ENCODE assay signal across 24 cellular contexts in genomic region chr1:53804181-53804580, GRCh38. TPM values are rescaled to one million over a fixed set of nuclear protein-coding genes. Genes with fewer than 3 reads are reported as not detected.
DNase-seq lines count a peak whose midpoint lies in the region; ATAC-seq and TF ChIP-seq lines count a peak whose summit lies in the region.
"Had no signal": no experiment of that assay in that cellular context is flagged by ENCODE, and none has a peak within 500 bp of the region (broad histone marks: within the 10 kb centered on the region; RNA-seq: fewer than 3 reads in every experiment).

No MANE protein-coding gene starts in this region.

- H3K9me3 Mint-ChIP-seq in activated naive CD4-positive, alpha-beta T cell treated with anti-CD3 and anti-CD28 coated beads, Interleukin-2, amount 10 ng/mL, durations not matched to agents 7 days and 5 days, result no peaks in the 10 kb centered on the region
- H3K9me3 Mint-ChIP-seq in activated T-helper 17 cell treated with anti-CD3 and anti-CD28 coated beads, Interleukin-2, amount 50 U/mL, for 72 hours, result no peaks in the 10 kb centered on the region
- no peaks in the 10 kb centered on the region for H3K9me3 Mint-ChIP-seq in CD14-positive monocyte
- H3K9me3 Mint-ChIP-seq: CD4-positive, alpha-beta memory T cell; CD4-positive, CD25-positive, alpha-beta regulatory T cell; CD8-positive, alpha-beta memory T cell had no signal

- peak overlapping the region; percentile 58; the same call in 1 of the 2 replicates for H2AK5ac ChIP-seq in IMR-90 (ENCODE audit: low read depth, low read length)

- no peak overlapping the region for H3K23ac ChIP-seq in IMR-90 (ENCODE audit: low read depth, low read length)

- H3K36me3 Mint-ChIP-seq in activated naive CD4-positive, alpha-beta T cell treated with anti-CD3 and anti-CD28 coated beads, Interleukin-2, amount 10 ng/mL, durations not matched to agents 7 days and 5 days, result peaks cover 31% of the 10 kb centered on the region
- H3K36me3 Mint-ChIP-seq in activated T-helper 17 cell treated with anti-CD3 and anti-CD28 coated beads, Interleukin-2, amount 50 U/mL, for 72 hours (ENCODE audit: low read depth), result peaks cover 100% of the 10 kb centered on the region
- peaks cover 57 to 78% of the 10 kb centered on the region in 2 donors for H3K36me3 Mint-ChIP-seq in CD14-positive monocyte

- no peak overlapping the region; the same call in 1 of the 2 replicates for H3K18ac ChIP-seq in IMR-90 (ENCODE audit: low read depth, low read length)

- no peaks in the 10 kb centered on the region for H3K27me3 Mint-ChIP-seq in activated naive CD4-positive, alpha-beta T cell treated with anti-CD3 and anti-CD28 coated beads, Interleukin-2, amount 10 ng/mL, durations not matched to agents 7 days and 5 days
- H3K27me3 Mint-ChIP-seq in activated T-helper 17 cell treated with anti-CD3 and anti-CD28 coated beads, Interleukin-2, amount 50 U/mL, for 72 hours, result no peaks in the 10 kb centered on the region
- no peaks in the 10 kb centered on the region for H3K27me3 Mint-ChIP-seq in CD14-positive monocyte (ENCODE audit: low read depth in 3 of 3)
- H3K27me3 Mint-ChIP-seq: B cell; CD4-positive, alpha-beta memory T cell; CD4-positive, CD25-positive, alpha-beta regulatory T cell; CD8-positive, alpha-beta memory T cell had no signal

- H4K5ac ChIP-seq in IMR-90 (ENCODE audit: low read depth, low read length), result no peak overlapping the region

- H3K4me1 Mint-ChIP-seq in activated naive CD4-positive, alpha-beta T cell treated with anti-CD3 and anti-CD28 coated beads, Interleukin-2, amount 10 ng/mL, durations not matched to agents 7 days and 5 days, result no peaks in the 10 kb centered on the region
- H3K4me1 Mint-ChIP-seq in activated T-helper 17 cell treated with anti-CD3 and anti-CD28 coated beads, Interleukin-2, amount 50 U/mL, for 72 hours, result no peaks in the 10 kb centered on the region
- H3K4me1 Mint-ChIP-seq in CD14-positive monocyte, result no peaks in the 10 kb centered on the region
- H3K4me1 Mint-ChIP-seq: B cell; CD4-positive, alpha-beta memory T cell; CD4-positive, CD25-positive, alpha-beta regulatory T cell; CD8-positive, alpha-beta memory T cell had no signal

- H3K36me3 ChIP-seq in IMR-90 (ENCODE audit: control insufficient read depth, insufficient read depth, low read length), result peaks cover 7% of the 10 kb centered on the region
- H3K36me3 ChIP-seq in SJSA1, result peaks cover 43% of the 10 kb centered on the region

- no peak overlapping the region for H4K8ac ChIP-seq in IMR-90 (ENCODE audit: low read depth in 2 of 2, low read length in 2 of 2)

- H4K20me1 ChIP-seq in IMR-90 (ENCODE audit: insufficient read depth, low read length), result 0 out of 2 replicates have a peak, but pooled peaks cover 4% of the 10 kb centered on the region
- H4K20me1 ChIP-seq: BLaER1 treated with 17β-estradiol and CSF1 and Interleukin-3, amounts not matched to agents 10 nM and 100 nM had no signal

- H3K9ac ChIP-seq in IMR-90 (ENCODE audit: low read depth, low read length), result no peak overlapping the region
- H3K9ac ChIP-seq: BLaER1 treated with 17β-estradiol and CSF1 and Interleukin-3, amounts not matched to agents 10 nM and 100 nM had no signal

- CTCF ChIA-PET in activated naive CD4-positive, alpha-beta T cell treated with anti-CD3 and anti-CD28 coated beads, Interleukin-2, amount 10 ng/mL, durations not matched to agents 7 days and 5 days (lab: Charles Lee), result no interaction called here
- CTCF ChIA-PET in IMR-90 (lab: Yijun Ruan, JAX), result no interaction called here

- POLR2A ChIA-PET in IMR-90 (lab: Charles Lee; ENCODE audit: unreplicated experiment), result no interaction called here

- H3K27ac Mint-ChIP-seq in activated naive CD4-positive, alpha-beta T cell treated with anti-CD3 and anti-CD28 coated beads, Interleukin-2, amount 10 ng/mL, durations not matched to agents 7 days and 5 days, result peak overlapping the region; percentile 58
- no peak overlapping the region for H3K27ac Mint-ChIP-seq in activated T-helper 17 cell treated with anti-CD3 and anti-CD28 coated beads, Interleukin-2, amount 50 U/mL, for 72 hours
- no peak overlapping the region for H3K27ac Mint-ChIP-seq in CD14-positive monocyte
- H3K27ac Mint-ChIP-seq: B cell; CD4-positive, alpha-beta memory T cell; CD4-positive, CD25-positive, alpha-beta regulatory T cell; CD8-positive, alpha-beta memory T cell had no signal

- H3K4me3 Mint-ChIP-seq in activated naive CD4-positive, alpha-beta T cell treated with anti-CD3 and anti-CD28 coated beads, Interleukin-2, amount 10 ng/mL, durations not matched to agents 7 days and 5 days, result no peak overlapping the region
- H3K4me3 Mint-ChIP-seq in activated T-helper 17 cell treated with anti-CD3 and anti-CD28 coated beads, Interleukin-2, amount 50 U/mL, for 72 hours, result no peak overlapping the region
- no peak overlapping the region for H3K4me3 Mint-ChIP-seq in CD14-positive monocyte
- H3K4me3 Mint-ChIP-seq: B cell; CD4-positive, alpha-beta memory T cell; CD4-positive, CD25-positive, alpha-beta regulatory T cell; CD8-positive, alpha-beta memory T cell had no signal

- in situ Hi-C loops in IMR-90 (cut with MboI; ENCODE audit: low sequenced_read_pairs), result no loop called here

- H3K9me3 ChIP-seq in IMR-90 (ENCODE audit: control insufficient read depth, insufficient read depth, low read length) (no peaks in the 10 kb centered on the region), SJSA1 (replicated peaks) (no peaks in the 10 kb centered on the region)
- H3K9me3 ChIP-seq: A549; BLaER1 treated with 17β-estradiol and CSF1 and Interleukin-3, amounts not matched to agents 10 nM and 100 nM had no signal

- no peak for TF ChIP-seq CTCF in IMR-90 (conservative IDR thresholded peaks at IDR 0.05; ENCODE audit: low read depth, low read length)
- TF ChIP-seq CTCF in CD14-positive monocyte (IDR thresholded peaks at IDR 0.05), result no peak

- ATAC-seq in IMR-90 (ENCODE audit: low read depth), result no peak
- no peak for ATAC-seq in activated T-helper 17 cell treated with anti-CD3 and anti-CD28 coated beads, Interleukin-2, amount 50 U/mL, for 72 hours (replicated peaks)
- ATAC-seq: A549, GM12878 had no signal

- no peak overlapping the region for H3K27ac ChIP-seq in IMR-90 (ENCODE audit: insufficient read depth, low read length)
- H3K27ac ChIP-seq in SJSA1, result peak overlapping the region; percentile 88
- H3K27ac ChIP-seq: 22Rv1; A549; BLaER1 treated with 17β-estradiol and CSF1 and Interleukin-3, amounts not matched to agents 10 nM and 100 nM; C4-2B had no signal

- H3K14ac ChIP-seq in IMR-90 (replicated peaks; ENCODE audit: low read depth, low read length), result no peak overlapping the region

- H2BK5ac ChIP-seq in IMR-90 (ENCODE audit: low read depth, low read length, poor library complexity, severe bottlenecking), result no peak overlapping the region

- DNase-seq in activated naive CD4-positive, alpha-beta T cell treated with anti-CD3 and anti-CD28 coated beads, Interleukin-2, amount 10 ng/mL, durations not matched to agents 7 days and 5 days, result no peak
- DNase-seq in activated naive CD4-positive, alpha-beta T cell treated with Interleukin-2 at 50 U/mL for 16 hours, result no peak
- DNase-seq in IMR-90 (no peak), SJSA1 (ENCODE audit: low read depth in 1 of 2, low spot score in 2 of 2) (peak; percentile 65 to 82), dermis microvascular lymphatic vessel endothelial cell (ENCODE audit: low read depth in 2 of 2) (peak; percentile 24 to 40), CD14-positive monocyte (ENCODE audit: low spot score) (no peak)
- DNase-seq: AML-193; CD4-positive, alpha-beta memory T cell; CD4-positive, CD25-positive, alpha-beta regulatory T cell; CD8-positive, alpha-beta memory T cell; COR-L47; DMS 273 treated with DMSO at 0.1 percent for 48 hours; DMS153; DMS53; DMS79; DND-41; GDM1 had no signal

- dilution Hi-C loops in IMR-90 (cut with HindIII; ENCODE audit: low sequenced_read_pairs, unreplicated experiment), result no loop called here

- 100% methylated on average over 1 of the region's 7 CpGs; no CpG with 5 or more reads in 1 of the 2 experiments for WGBS in IMR-90 (ENCODE audit: extremely low coverage in 2 of 2, insufficient read length in 1 of 2), 2 experiments

- H3K4me3 ChIP-seq in IMR-90 (ENCODE audit: insufficient read depth, low read depth, low read length) (no peak overlapping the region), SJSA1 (no peak overlapping the region)
- H3K4me3 ChIP-seq: A549; BLaER1 treated with 17β-estradiol and CSF1 and Interleukin-3, amounts not matched to agents 10 nM and 100 nM; GM12878 had no signal

- no peak overlapping the region for H3K4ac ChIP-seq in IMR-90 (ENCODE audit: low read depth, low read length)

- no peak for TF ChIP-seq POLR2A in IMR-90 (IDR thresholded peaks at IDR 0.05; ENCODE audit: low read depth, low read length)

- no peak overlapping the region for H2BK15ac ChIP-seq in IMR-90 (ENCODE audit: low read depth, low read length)

- H3K4me1 ChIP-seq in IMR-90 (ENCODE audit: control insufficient read depth, insufficient read depth, low read length) (peaks cover 8% of the 10 kb centered on the region; the same call in 1 of the 2 replicates), SJSA1 (replicated peaks) (peaks cover 95% of the 10 kb centered on the region)
- H3K4me1 ChIP-seq: A549; BLaER1 treated with 17β-estradiol and CSF1 and Interleukin-3, amounts not matched to agents 10 nM and 100 nM had no signal

- H3K56ac ChIP-seq in IMR-90 (ENCODE audit: extremely low read depth, insufficient read depth, low read length), result no peak overlapping the region

- H3K27me3 ChIP-seq in IMR-90 (ENCODE audit: control insufficient read depth, insufficient read depth, low read length), result no peaks in the 10 kb centered on the region
- H3K27me3 ChIP-seq in SJSA1 (replicated peaks), result no peaks in the 10 kb centered on the region
- H3K27me3 ChIP-seq: BLaER1 treated with 17β-estradiol and CSF1 and Interleukin-3, amounts not matched to agents 10 nM and 100 nM had no signal

- TF ChIP-seq RAD21 in IMR-90 (IDR thresholded peaks at IDR 0.05; ENCODE audit: low read length), result no peak

- peaks cover 9% of the 10 kb centered on the region; the same call in 1 of the 2 replicates for H3K9me1 ChIP-seq in IMR-90 (ENCODE audit: insufficient read depth, low read length)

- no peak overlapping the region for H2AFZ ChIP-seq in IMR-90 (replicated peaks; ENCODE audit: low read length, poor library complexity)

- H3K4me2 ChIP-seq in IMR-90 (ENCODE audit: low read depth, low read length), result no peak overlapping the region
- H3K4me2 ChIP-seq: A549; BLaER1 treated with 17β-estradiol and CSF1 and Interleukin-3, amounts not matched to agents 10 nM and 100 nM had no signal

- H4K91ac ChIP-seq in IMR-90 (ENCODE audit: insufficient read depth, low read depth, low read length), result no peak overlapping the region

- BruUV-seq in IMR-90 (replicated peaks; lab: Mats Ljungman, UMichigan), result no TSS peak

- no peak overlapping the region for H2BK120ac ChIP-seq in IMR-90 (ENCODE audit: low read depth, low read length)

- intact Hi-C loops in IMR-90 (cut with micrococcal nuclease) (no loop called here), CD14-positive monocyte (cut with micrococcal nuclease) (no loop called here)

- H2BK20ac ChIP-seq in IMR-90 (ENCODE audit: low read depth, low read length), result no peak overlapping the region

- peaks cover 4 to 14% of the 10 kb centered on the region in 2 experiments; a peak in 3 of 4 replicates for H3K79me1 ChIP-seq in IMR-90 (ENCODE audit: low read depth in 1 of 2, low read length in 2 of 2)

- H2AK9ac ChIP-seq in IMR-90 (replicated peaks; ENCODE audit: low read depth, low read length, poor library complexity), result no peak overlapping the region

RNA-seq across cellular contexts. Expression of gene NDC1, which starts 33.9 kb away (rescaled TPM):
- 33.9 and 45.3 TPM in 2 replicates for total RNA-seq in IMR-90 (2012; rRNA removed)
- polyA plus RNA-seq in IMR-90 (2012; rRNA removed), result 9.6 and 11.8 TPM in 2 replicates
- 3.2 and 3.7 TPM in 2 replicates for polyA plus RNA-seq in IMR-90 (2012; cell fraction: cytosol; rRNA removed)
- polyA plus RNA-seq in IMR-90 (2012; cell fraction: nucleus; rRNA removed; ENCODE audit: low replicate concordance), result 1.6 and 4.9 TPM in 2 replicates
- 60.5 and 65.0 TPM in 2 replicates for total RNA-seq in SJSA1 (2014; rRNA removed; shearing (Covaris generic))
- total RNA-seq in dermis microvascular lymphatic vessel endothelial cell, result 13.7 and 23.1 TPM in 2 replicates
- total RNA-seq in activated T-helper 17 cell treated with anti-CD3 and anti-CD28 coated beads, Interleukin-2, amount 50 U/mL, for 72 hours, result 10 to 100 TPM; 23.3 to 44.5 TPM
- polyA plus RNA-seq in CD14-positive monocyte, result 1 to 10 TPM; 4.7 to 6.1 TPM

Comparison
In these comparisons a context has a peak if more than half of its experiments do, and no peak if none do; other contexts are left out.
1. DNase-seq: peak in SJSA1 (2 of 2) and dermis microvascular lymphatic vessel endothelial cell (2 of 2); none in activated naive CD4-positive, alpha-beta T cell treated with anti-CD3 and anti-CD28 coated beads, Interleukin-2, amount 10 ng/mL, durations not matched to agents 7 days and 5 days (single experiment), activated naive CD4-positive, alpha-beta T cell treated with Interleukin-2 at 50 U/mL for 16 hours (single experiment), IMR-90 (single experiment) and CD14-positive monocyte (single experiment).